ENCODE assay signal across 8 cellular contexts in genomic region chr3:106824856-106825255, GRCh38.
A peak's percentile ranks its signal among the peaks of the same experiment; 100 is the strongest.
DNase-seq lines count a peak whose midpoint lies in the region; ATAC-seq and TF ChIP-seq lines count a peak whose summit lies in the region.

No MANE protein-coding gene starts in this region.

- H3K27ac ChIP-seq in right atrium auricular region, result no peak overlapping the region
- no peak overlapping the region for H3K27ac ChIP-seq in left ventricle myocardium inferior (replicated peaks)

- H3K4me1 ChIP-seq in right atrium auricular region (no peaks in the 10 kb centered on the region), left ventricle myocardium inferior (peaks cover 15% of the 10 kb centered on the region)

- DNase-seq in Right ventricle myocardium inferior (ENCODE audit: missing footprints), result no peak
- DNase-seq in right atrium auricular region (ENCODE audit: low spot score), result no peak
- DNase-seq in RPMI7951 (ENCODE audit: low read depth), result peak; percentile 79
- no peak for DNase-seq in left ventricle myocardium inferior
- DNase-seq in NCI-H2029 (lab: John Stamatoyannopoulos, UW), result no peak
- DNase-seq in D341Med (ENCODE audit: low spot score), result no peak

- peak; percentile 66 for ATAC-seq in Right ventricle myocardium inferior
- no peak for ATAC-seq in GM21390 (IDR thresholded peaks at IDR 0.05; ENCODE audit: unreplicated experiment)
- ATAC-seq in GM21737 (IDR thresholded peaks at IDR 0.05; ENCODE audit: unreplicated experiment), result no peak

- H3K9me3 ChIP-seq in right atrium auricular region (no peaks in the 10 kb centered on the region), left ventricle myocardium inferior (replicated peaks) (no peaks in the 10 kb centered on the region)

- intact Hi-C loops in Right ventricle myocardium inferior (cut with DNase I) (loop anchor here (2.0 kb wide), 1 partner anchor 240 kb away; no protein-coding TSS in a partner anchor), left ventricle myocardium inferior (cut with micrococcal nuclease) (loop anchor here (10.0 kb wide), 1 partner anchor 240 kb away; no protein-coding TSS in a partner anchor)

- no peaks in the 10 kb centered on the region for H3K27me3 ChIP-seq in right atrium auricular region
- no peaks in the 10 kb centered on the region for H3K27me3 ChIP-seq in left ventricle myocardium inferior (ENCODE audit: low read depth)

- H3K4me3 ChIP-seq in right atrium auricular region (no peak overlapping the region), left ventricle myocardium inferior (no peak overlapping the region)

- H3K36me3 ChIP-seq in right atrium auricular region, result no peaks in the 10 kb centered on the region
- no peaks in the 10 kb centered on the region for H3K36me3 ChIP-seq in left ventricle myocardium inferior

- TF ChIP-seq CTCF in right atrium auricular region (IDR thresholded peaks at IDR 0.05), result peak in 1 of 2 donors; percentile 57
- TF ChIP-seq CTCF in left ventricle myocardium inferior (IDR thresholded peaks at IDR 0.05; ENCODE audit: borderline replicate concordance), result peak; percentile 60
